In the genomic region with DNA sequence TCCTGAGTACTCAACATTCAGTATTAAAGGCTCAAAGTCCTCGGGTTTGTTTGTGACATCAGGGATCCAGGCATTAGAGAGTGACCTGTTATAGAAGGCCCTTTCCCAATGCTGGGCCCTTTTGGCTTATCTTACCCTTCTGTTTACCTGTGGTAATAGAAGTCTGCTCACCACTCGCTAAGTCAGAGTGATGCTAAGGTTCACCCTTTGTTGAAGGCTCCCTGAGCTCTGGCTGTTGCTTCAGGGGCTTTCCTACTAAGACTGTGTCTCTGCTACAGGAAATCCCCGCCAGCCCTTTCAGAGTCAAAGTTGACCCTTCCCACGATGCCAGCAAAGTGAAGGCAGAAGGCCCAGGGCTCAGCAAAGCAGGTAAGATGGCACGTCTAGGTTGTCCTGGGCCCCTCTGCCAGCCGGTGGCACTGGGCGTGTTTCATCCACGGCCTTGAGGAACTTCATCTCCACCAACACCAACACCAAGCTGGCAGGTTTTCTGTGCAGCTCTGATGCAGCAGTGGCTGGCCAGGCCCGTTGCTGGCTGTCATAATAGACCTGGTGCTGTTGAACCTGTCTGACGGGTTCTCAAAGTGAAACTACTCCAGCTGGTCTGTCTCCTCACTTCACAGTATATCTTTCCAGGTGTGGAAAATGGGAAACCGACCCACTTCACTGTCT, we compare ENCODE assay signal across 8 cellular contexts.
DNase-seq lines count a peak whose midpoint lies in the region; ATAC-seq and TF ChIP-seq lines count a peak whose summit lies in the region.

No MANE protein-coding gene starts in this region.

- POLR2A ChIA-PET in PC-3 (lab: Charles Lee; ENCODE audit: unreplicated experiment): no interaction called here

- BruUV-seq in PC-3 (replicated peaks; lab: Mats Ljungman, UMichigan): no TSS peak

- ATAC-seq in HG02642 (IDR thresholded peaks at IDR 0.05; ENCODE audit: poor library complexity, unreplicated experiment) (peak; percentile 65), PC-3 (peak; percentile 54), GM18505 (IDR thresholded peaks at IDR 0.05; ENCODE audit: unreplicated experiment) (no peak)

- H3F3A ChIP-seq in PC-3 (ENCODE audit: low read length, unreplicated experiment): peaks cover 13% of the 10 kb centered on the region

- H3K36me3 ChIP-seq in GM06990 (ENCODE audit: control insufficient read depth, insufficient read depth, low read length) (no peaks in the 10 kb centered on the region), PC-3 (ENCODE audit: low read depth, low read length) (peaks cover 87% of the 10 kb centered on the region), mucosa of rectum (ENCODE audit: control insufficient read depth in 2 of 2, insufficient read depth in 2 of 2, low read length in 2 of 2) (peaks cover 81 to 90% of the 10 kb centered on the region in 2 donors)

- no peaks in the 10 kb centered on the region for H3K9me2 ChIP-seq in PC-3 (replicated peaks; ENCODE audit: low read length)

- no peaks in the 10 kb centered on the region for H3K9me3 ChIP-seq in PC-3 (ENCODE audit: low read length)
- H3K9me3 ChIP-seq in mucosa of rectum (ENCODE audit: control insufficient read depth in 2 of 2, low read length in 2 of 2): no peaks in the 10 kb centered on the region

- DNase-seq in GM06990 (ENCODE audit: extremely low read depth, insufficient read length) (peak; percentile 68), PC-3 (peak; percentile 90), glomerular visceral epithelial cell (ENCODE audit: extremely low spot score) (no peak), NCI-H2081 treated with DMSO at 0.1 percent for 48 hours (lab: John Stamatoyannopoulos, UW) (no peak)
- DNase-seq in activated CD4-positive, alpha-beta T cell treated with anti-CD3 and anti-CD28 coated beads, Interleukin-2, amount 50 U/mL, for 1 hour: no peak

- peak overlapping the region; percentile 25 for H3K4me3 ChIP-seq in GM06990 (replicated peaks; ENCODE audit: low read depth, low read length)
- peak overlapping the region; percentile 33; the same call in 1 of the 2 replicates for H3K4me3 ChIP-seq in PC-3 (ENCODE audit: low read length)
- H3K4me3 ChIP-seq in mucosa of rectum (ENCODE audit: low read length in 2 of 2): no peak overlapping the region

- no peak overlapping the region for H2AFZ ChIP-seq in PC-3 (ENCODE audit: low read length)

- H3K4me2 ChIP-seq in PC-3 (ENCODE audit: low read length): peak overlapping the region; percentile 62

- TF ChIP-seq POLR2A in GM18505 (IDR thresholded peaks at IDR 0.05; ENCODE audit: borderline replicate concordance, extremely low read depth, insufficient read depth, insufficient read length): no peak

- TF ChIP-seq CTCF in GM06990 (IDR thresholded peaks at IDR 0.05; ENCODE audit: insufficient read depth, low read length, poor library complexity, severe bottlenecking) (no peak), PC-3 (conservative IDR thresholded peaks at IDR 0.05; ENCODE audit: low read depth, low read length) (no peak)

- CTCF ChIA-PET in PC-3 (lab: Charles Lee): no interaction called here

- H3K27ac ChIP-seq in PC-3 (ENCODE audit: low read length): peak overlapping the region; percentile 66
- H3K27ac ChIP-seq in mucosa of rectum (ENCODE audit: low read depth in 2 of 2, low read length in 2 of 2): peak overlapping the region; percentile 59 to 66

- H3K4me1 ChIP-seq in PC-3 (ENCODE audit: insufficient read depth, low read length) (peaks cover 19% of the 10 kb centered on the region), mucosa of rectum (ENCODE audit: control insufficient read depth in 2 of 2, insufficient read depth in 2 of 2, low read length in 2 of 2) (peaks cover 11 to 19% of the 10 kb centered on the region in 2 donors)

- intact Hi-C loops in PC-3 (cut with micrococcal nuclease): no loop called here

- H3K27me3 ChIP-seq in GM06990 (replicated peaks; ENCODE audit: control insufficient read depth, insufficient read depth, low read length): no peaks in the 10 kb centered on the region
- H3K27me3 ChIP-seq in PC-3 (ENCODE audit: low read length): no peaks in the 10 kb centered on the region
- no peaks in the 10 kb centered on the region for H3K27me3 ChIP-seq in mucosa of rectum (ENCODE audit: control insufficient read depth in 2 of 2, insufficient read depth in 2 of 2, low read length in 2 of 2)

- H3K79me2 ChIP-seq in PC-3 (ENCODE audit: low read length): peaks cover 48% of the 10 kb centered on the region

- H3K9ac ChIP-seq in PC-3 (ENCODE audit: low read length): no peak overlapping the region
- peak overlapping the region in 1 of 2 donors; percentile 10 for H3K9ac ChIP-seq in mucosa of rectum (ENCODE audit: low read depth in 1 of 2, low read length in 2 of 2)

- H4K20me1 ChIP-seq in PC-3 (ENCODE audit: low read length): peaks cover 19% of the 10 kb centered on the region

Comparison
In these comparisons a context has a peak if more than half of its experiments do, and no peak if none do; other contexts are left out.
1. DNase-seq: peak in GM06990 (single experiment) and PC-3 (single experiment); none in glomerular visceral epithelial cell (single experiment), NCI-H2081 treated with DMSO at 0.1 percent for 48 hours (single experiment) and activated CD4-positive, alpha-beta T cell treated with anti-CD3 and anti-CD28 coated beads, Interleukin-2, amount 50 U/mL, for 1 hour (single experiment).
2. H3K4me3 ChIP-seq: peak in GM06990 (single experiment) and PC-3 (single experiment); none in mucosa of rectum (0 of 2).